ENCODE assay signal across 14 cellular contexts in genomic region chr16:28196331-28196987, GRCh38. TPM values are rescaled to one million over a fixed set of nuclear protein-coding genes. Genes with fewer than 3 reads are reported as not detected.
DNase-seq lines count a peak whose midpoint lies in the region; ATAC-seq and TF ChIP-seq lines count a peak whose summit lies in the region.
"Had no signal": no experiment of that assay in that cellular context is flagged by ENCODE, and none has a peak within 500 bp of the region (broad histone marks: within the 10 kb centered on the region; RNA-seq: fewer than 3 reads in every experiment).

No MANE protein-coding gene starts in this region.

- no peak overlapping the region for H3K4me3 ChIP-seq in CD4-positive, alpha-beta memory T cell (ENCODE audit: low read length in 2 of 2)
- H3K4me3 ChIP-seq in HUES64 (ENCODE audit: low read length) = no peak overlapping the region
- no peak overlapping the region for H3K4me3 ChIP-seq in colonic mucosa

- no peaks in the 10 kb centered on the region for H3K27me3 Mint-ChIP-seq in CD4-positive, alpha-beta memory T cell
- H3K27me3 Mint-ChIP-seq in activated naive CD8-positive, alpha-beta T cell treated with anti-CD3 and anti-CD28 coated beads for 36 hours = no peaks in the 10 kb centered on the region
- no peaks in the 10 kb centered on the region for H3K27me3 Mint-ChIP-seq in natural killer cell treated with Interleukin-12 subunit alpha and Interleukin-12 subunit beta and Interleukin-15 and Interleukin-18, amount 100 ng/mL, for 72 hours

- H3K9me3 Mint-ChIP-seq in CD4-positive, alpha-beta memory T cell = no peaks in the 10 kb centered on the region
- no peaks in the 10 kb centered on the region for H3K9me3 Mint-ChIP-seq in activated naive CD8-positive, alpha-beta T cell treated with anti-CD3 and anti-CD28 coated beads for 36 hours
- no peaks in the 10 kb centered on the region for H3K9me3 Mint-ChIP-seq in natural killer cell treated with Interleukin-12 subunit alpha and Interleukin-12 subunit beta and Interleukin-15 and Interleukin-18, amount 100 ng/mL, for 72 hours
- H3K9me3 Mint-ChIP-seq: neural crest cell had no signal

- H3K36me3 ChIP-seq in CD4-positive, alpha-beta memory T cell (ENCODE audit: insufficient read depth, low read length) = peaks cover 21% of the 10 kb centered on the region
- H3K36me3 ChIP-seq in HUES64 (ENCODE audit: insufficient read depth, low read length) = peaks cover 30% of the 10 kb centered on the region
- no peaks in the 10 kb centered on the region for H3K36me3 ChIP-seq in colonic mucosa

- H3K9me3 ChIP-seq in CD4-positive, alpha-beta memory T cell (ENCODE audit: control insufficient read depth in 1 of 2, low read length in 2 of 2) = no peaks in the 10 kb centered on the region
- H3K9me3 ChIP-seq in HUES64 (ENCODE audit: insufficient read depth, low read depth, low read length) = no peaks in the 10 kb centered on the region
- H3K9me3 ChIP-seq in colonic mucosa = no peaks in the 10 kb centered on the region

- H3K9ac ChIP-seq in HUES64 (ENCODE audit: low read depth, low read length) = peak overlapping the region; percentile 27; the same call in 1 of the 2 replicates
- no peak overlapping the region for H3K9ac ChIP-seq in colonic mucosa (ENCODE audit: low read depth in 2 of 2, low read length in 2 of 2)

- ATAC-seq in natural killer cell treated with Interleukin-12 subunit alpha and Interleukin-12 subunit beta and Interleukin-15 and Interleukin-18, amount 100 ng/mL, for 72 hours = no peak
- no peak for ATAC-seq in GM21737 (IDR thresholded peaks at IDR 0.05; ENCODE audit: unreplicated experiment)
- no peak for ATAC-seq in GM21786 (IDR thresholded peaks at IDR 0.05; ENCODE audit: unreplicated experiment)
- ATAC-seq: left ventricle myocardium superior, sciatic nerve had no signal

- H3K36me3 Mint-ChIP-seq in CD4-positive, alpha-beta memory T cell = peaks cover 30 to 56% of the 10 kb centered on the region in 2 donors
- peaks cover 66% of the 10 kb centered on the region for H3K36me3 Mint-ChIP-seq in activated naive CD8-positive, alpha-beta T cell treated with anti-CD3 and anti-CD28 coated beads for 36 hours
- peaks cover 7% of the 10 kb centered on the region for H3K36me3 Mint-ChIP-seq in natural killer cell treated with Interleukin-12 subunit alpha and Interleukin-12 subunit beta and Interleukin-15 and Interleukin-18, amount 100 ng/mL, for 72 hours

- POLR2A ChIA-PET in CD4-positive, alpha-beta memory T cell (lab: Charles Lee; ENCODE audit: partially characterized antibody) = interaction anchor here (0.6 to 1.6 kb wide), 5 partner anchors 8 to 56 kb away, joined by 3 to 19 read pairs (median 4); no protein-coding TSS in a partner anchor

- DNase-seq in CD4-positive, alpha-beta memory T cell = no peak
- no peak for DNase-seq in activated naive CD8-positive, alpha-beta T cell treated with anti-CD3 and anti-CD28 coated beads for 36 hours
- no peak for DNase-seq in natural killer cell treated with Interleukin-12 subunit alpha and Interleukin-12 subunit beta and Interleukin-15 and Interleukin-18, amount 100 ng/mL, for 72 hours (ENCODE audit: low spot score)
- DNase-seq in colonic mucosa = no peak
- DNase-seq: GOT3; KG1; left ventricle myocardium superior; NCI-H1436; stimulated activated CD4-positive, alpha-beta T cell treated with anti-CD3 and anti-CD28 coated beads, Interleukin-4, amount 100 ng/mL, for 24 hours had no signal

- peaks cover 69% of the 10 kb centered on the region for H3K4me1 ChIP-seq in CD4-positive, alpha-beta memory T cell (ENCODE audit: insufficient read depth, low read length)
- H3K4me1 ChIP-seq in HUES64 (ENCODE audit: insufficient read depth, low read length) (peaks cover 13% of the 10 kb centered on the region), colonic mucosa (peaks cover 7% of the 10 kb centered on the region)

- H3K27me3 ChIP-seq in CD4-positive, alpha-beta memory T cell (ENCODE audit: insufficient read depth, low read length) = no peaks in the 10 kb centered on the region
- H3K27me3 ChIP-seq in HUES64 (ENCODE audit: insufficient read depth, low read length) (no peaks in the 10 kb centered on the region), colonic mucosa (no peaks in the 10 kb centered on the region)

- no peak for TF ChIP-seq CTCF in colonic mucosa (IDR thresholded peaks at IDR 0.05)

- intact Hi-C loops in CD4-positive, alpha-beta memory T cell (cut with micrococcal nuclease) = no loop called here
- intact Hi-C loops in colonic mucosa (cut with DNase I) = loop anchor here (10.0 kb wide), 1 partner anchor 72 kb away; no protein-coding TSS in a partner anchor

- peaks cover 58 to 76% (median 67%) of the 10 kb centered on the region in 4 donors for H3K4me1 Mint-ChIP-seq in CD4-positive, alpha-beta memory T cell
- peaks cover 72% of the 10 kb centered on the region for H3K4me1 Mint-ChIP-seq in activated naive CD8-positive, alpha-beta T cell treated with anti-CD3 and anti-CD28 coated beads for 36 hours
- peaks cover 50 to 55% of the 10 kb centered on the region in 2 donors for H3K4me1 Mint-ChIP-seq in natural killer cell treated with Interleukin-12 subunit alpha and Interleukin-12 subunit beta and Interleukin-15 and Interleukin-18, amount 100 ng/mL, for 72 hours (ENCODE audit: low read depth in 2 of 2)

- 88% methylated on average over 5 of the region's 5 CpGs for WGBS in HUES64

- H3K27ac Mint-ChIP-seq in CD4-positive, alpha-beta memory T cell = peak overlapping the region; percentile 73 to 99 (median 96)
- H3K27ac Mint-ChIP-seq in activated naive CD8-positive, alpha-beta T cell treated with anti-CD3 and anti-CD28 coated beads for 36 hours = peak overlapping the region; percentile 81
- peak overlapping the region; percentile 66 to 94 for H3K27ac Mint-ChIP-seq in natural killer cell treated with Interleukin-12 subunit alpha and Interleukin-12 subunit beta and Interleukin-15 and Interleukin-18, amount 100 ng/mL, for 72 hours

- peak overlapping the region in 4 of 8 donors; percentile 2 to 48 (median 35) for H3K4me3 Mint-ChIP-seq in CD4-positive, alpha-beta memory T cell
- H3K4me3 Mint-ChIP-seq in activated naive CD8-positive, alpha-beta T cell treated with anti-CD3 and anti-CD28 coated beads for 36 hours = no peak overlapping the region
- no peak overlapping the region for H3K4me3 Mint-ChIP-seq in natural killer cell treated with Interleukin-12 subunit alpha and Interleukin-12 subunit beta and Interleukin-15 and Interleukin-18, amount 100 ng/mL, for 72 hours
- H3K4me3 Mint-ChIP-seq: neural crest cell had no signal

- H3K27ac ChIP-seq in CD4-positive, alpha-beta memory T cell (ENCODE audit: low read depth, low read length) = peak overlapping the region; percentile 44
- no peak overlapping the region for H3K27ac ChIP-seq in HUES64 (ENCODE audit: low read depth, low read length)
- H3K27ac ChIP-seq in colonic mucosa = no peak overlapping the region

- CTCF ChIA-PET in CD4-positive, alpha-beta memory T cell (lab: Charles Lee; ENCODE audit: partially characterized antibody) = interaction anchor here (0.6 to 1.6 kb wide), 4 partner anchors 12 to 128 kb away, joined by 3 to 5 read pairs (median 4); no protein-coding TSS in a partner anchor

RNA-seq across cellular contexts. Expression of gene XPO6, which starts 15.3 kb away (rescaled TPM):
- total RNA-seq in CD4-positive, alpha-beta memory T cell = 100 to 1,000 TPM; 347 to 350 TPM
- 10 to 100 TPM; 35.7 to 90.7 TPM for polyA plus RNA-seq in CD4-positive, alpha-beta memory T cell
- 83.2 TPM for polyA plus RNA-seq in HUES64 (2013, experiment 1 of 2)
- 69.2 TPM for polyA plus RNA-seq in HUES64 (2013, experiment 2 of 2)
- 100 to 1,000 TPM; 234 to 241 TPM for total RNA-seq in activated naive CD8-positive, alpha-beta T cell treated with anti-CD3 and anti-CD28 coated beads for 36 hours
- 100 to 1,000 TPM; 212 to 386 TPM for total RNA-seq in natural killer cell treated with Interleukin-12 subunit alpha and Interleukin-12 subunit beta and Interleukin-15 and Interleukin-18, amount 100 ng/mL, for 72 hours
- 100 to 1,000 TPM in 1 of 2 donors, 10 to 100 TPM in 1; 77.0 to 144 TPM for total RNA-seq in colonic mucosa
